Comparison of ENCODE assay signal across 9 cellular contexts in genomic region chr22:31754813-31755212, GRCh38. TPM values are rescaled to one million over a fixed set of nuclear protein-coding genes. Genes with fewer than 3 reads are reported as not detected.
A peak's percentile ranks its signal among the peaks of the same experiment; 100 is the strongest.
DNase-seq lines count a peak whose midpoint lies in the region; ATAC-seq, FAIRE-seq and TF ChIP-seq lines count a peak whose summit lies in the region.
"Had no signal": no experiment of that assay in that cellular context is flagged by ENCODE, and none has a peak within 500 bp of the region (broad histone marks: within the 10 kb centered on the region; RNA-seq: fewer than 3 reads in every experiment).

No MANE protein-coding gene starts in this region.

- no peaks in the 10 kb centered on the region for H3K9me3 ChIP-seq in OCI-LY3 (ENCODE audit: insufficient read depth, low read length)
- H3K9me3 ChIP-seq in endodermal cell (ENCODE audit: control insufficient read depth, low read length): no peaks in the 10 kb centered on the region
- no peaks in the 10 kb centered on the region for H3K9me3 ChIP-seq in osteoblast (ENCODE audit: low read depth, low read length)

- CTCF ChIA-PET in Calu3 (lab: Charles Lee): interaction anchor here (0.6 kb wide), 1 partner anchor 11 kb away, joined by 3 read pairs; no protein-coding TSS in a partner anchor

- intact Hi-C loops in Calu3 (cut with micrococcal nuclease; ENCODE audit: unreplicated experiment): loop anchor here (5.0 kb wide), 2 partner anchors 93 to 192 kb away; partner anchors contain the start of gene PISD

- H4K20me1 ChIP-seq in OCI-LY3 (ENCODE audit: insufficient read depth, low read length) (no peaks in the 10 kb centered on the region), osteoblast (ENCODE audit: insufficient read depth, low read length) (no peaks in the 10 kb centered on the region)

- no TSS peak for BruUV-seq in Calu3 (replicated peaks; lab: Mats Ljungman, UMichigan)

- H2AFZ ChIP-seq in OCI-LY3 (ENCODE audit: low read depth, low read length) (no peak overlapping the region), osteoblast (ENCODE audit: low read length) (peak overlapping the region; percentile 69)

- ATAC-seq in esophagus mucosa: no peak
- ATAC-seq in GM18868 (IDR thresholded peaks at IDR 0.05; ENCODE audit: unreplicated experiment): no peak

- TF ChIP-seq CTCF in Calu3 (IDR thresholded peaks at IDR 0.05; ENCODE audit: unreplicated experiment): no peak
- no peak for TF ChIP-seq CTCF in OCI-LY3 (IDR thresholded peaks at IDR 0.05; ENCODE audit: low read depth, low read length)
- TF ChIP-seq CTCF in endodermal cell (conservative IDR thresholded peaks at IDR 0.05): no peak
- no peak for TF ChIP-seq CTCF in osteoblast (IDR thresholded peaks at IDR 0.05; ENCODE audit: extremely low read depth, low read depth, low read length)

- H3K27ac ChIP-seq in OCI-LY3 (ENCODE audit: low read length): no peak overlapping the region
- H3K27ac ChIP-seq in endodermal cell (ENCODE audit: low read depth, low read length): no peak overlapping the region
- peak overlapping the region; percentile 91 for H3K27ac ChIP-seq in osteoblast (ENCODE audit: low read depth, low read length)

- 74 to 76% methylated on average over 6 of the region's 6 CpGs for WGBS in endodermal cell (ENCODE audit: insufficient coverage in 1 of 2, insufficient read length in 1 of 2), 2 experiments

- H3K36me3 Mint-ChIP-seq in Calu3 (ENCODE audit: insufficient read depth, unreplicated experiment): peaks cover 37% of the 10 kb centered on the region
- H3K36me3 Mint-ChIP-seq in endodermal cell (ENCODE audit: low read depth): peaks cover 9% of the 10 kb centered on the region

- H3K36me3 ChIP-seq in OCI-LY3 (replicated peaks; ENCODE audit: low read depth, low read length) (peaks cover 9% of the 10 kb centered on the region), endodermal cell (ENCODE audit: control insufficient read depth, insufficient read depth, low read length) (peaks cover 10% of the 10 kb centered on the region), osteoblast (ENCODE audit: insufficient read depth, low read length) (peaks cover 4% of the 10 kb centered on the region)

- peak overlapping the region; percentile 93 for H3K4me2 ChIP-seq in OCI-LY3 (ENCODE audit: low read length)
- H3K4me2 ChIP-seq in osteoblast (ENCODE audit: insufficient read depth, low read length): peak overlapping the region; percentile 95

- DNase-seq in Calu3 (no peak), endodermal cell (no peak), osteoblast (ENCODE audit: insufficient read length, low spot score, missing footprints) (no peak), SK-N-DZ (ENCODE audit: low spot score) (no peak), RCC 7860 (ENCODE audit: low spot score) (no peak)
- DNase-seq: RPMI8226 had no signal

- H3K27ac Mint-ChIP-seq in Calu3 (ENCODE audit: unreplicated experiment) (peak overlapping the region; percentile 92), endodermal cell (peak overlapping the region; percentile 80)

- H3K27me3 ChIP-seq in OCI-LY3 (ENCODE audit: low read depth, low read length): no peaks in the 10 kb centered on the region
- no peaks in the 10 kb centered on the region for H3K27me3 ChIP-seq in endodermal cell (ENCODE audit: control insufficient read depth, insufficient read depth, low read length, poor library complexity, severe bottlenecking)
- H3K27me3 ChIP-seq in osteoblast (ENCODE audit: insufficient read depth, low read length): no peaks in the 10 kb centered on the region

- H3K27me3 Mint-ChIP-seq in Calu3 (ENCODE audit: unreplicated experiment): no peaks in the 10 kb centered on the region
- no peaks in the 10 kb centered on the region for H3K27me3 Mint-ChIP-seq in endodermal cell (ENCODE audit: insufficient read depth)

- no peaks in the 10 kb centered on the region for H3K9me3 Mint-ChIP-seq in Calu3 (ENCODE audit: low read depth, unreplicated experiment)
- no peaks in the 10 kb centered on the region for H3K9me3 Mint-ChIP-seq in endodermal cell

- H3K4me3 ChIP-seq in OCI-LY3 (ENCODE audit: low read length): peak overlapping the region; percentile 92
- peak overlapping the region; percentile 100 for H3K4me3 ChIP-seq in endodermal cell (ENCODE audit: low read length)
- peak overlapping the region; percentile 76 for H3K4me3 ChIP-seq in osteoblast (ENCODE audit: insufficient read depth, low read length)

- H3K4me1 Mint-ChIP-seq in Calu3 (ENCODE audit: low read depth, unreplicated experiment) (peaks cover 27% of the 10 kb centered on the region), endodermal cell (peaks cover 26% of the 10 kb centered on the region)

- no peak for FAIRE-seq in RCC 7860 (lab: Jason Lieb, UNC)

- H3K79me2 ChIP-seq in OCI-LY3 (ENCODE audit: low read length) (peaks cover 16% of the 10 kb centered on the region), osteoblast (ENCODE audit: insufficient read depth, low read length) (peaks cover 11% of the 10 kb centered on the region)

- H3K4me1 ChIP-seq in OCI-LY3 (ENCODE audit: low read length) (peaks cover 26% of the 10 kb centered on the region), endodermal cell (ENCODE audit: control insufficient read depth, insufficient read depth, low read length) (peaks cover 6% of the 10 kb centered on the region), osteoblast (ENCODE audit: insufficient read depth, low read length) (peaks cover 29% of the 10 kb centered on the region)

- peak overlapping the region; percentile 84 for H3K4me3 Mint-ChIP-seq in Calu3 (ENCODE audit: low read depth, unreplicated experiment)
- H3K4me3 Mint-ChIP-seq in endodermal cell: peak overlapping the region; percentile 84

- H3K9ac ChIP-seq in OCI-LY3 (ENCODE audit: low read length): peak overlapping the region; percentile 95
- peak overlapping the region; percentile 72 for H3K9ac ChIP-seq in endodermal cell (ENCODE audit: extremely low read depth, low read length, poor library complexity, severe bottlenecking)

RNA-seq across cellular contexts. Expression of gene DEPDC5, which starts 1.0 kb away (rescaled TPM):
- 27.3 and 33.1 TPM in 2 replicates for total RNA-seq in Calu3 (2022)
- 10 to 100 TPM; 31.9 to 43.2 TPM for total RNA-seq in endodermal cell
- 12.8 TPM for polyA plus RNA-seq in endodermal cell (2013, experiment 1 of 2)
- 13.0 TPM for polyA plus RNA-seq in endodermal cell (2013, experiment 2 of 2)
- 15.2 and 18.0 TPM in 2 replicates for total RNA-seq in osteoblast
- polyA plus RNA-seq in SK-N-DZ (2014; cell fraction: cytosol; rRNA removed): 9.6 and 13.7 TPM in 2 replicates
- polyA plus RNA-seq in SK-N-DZ (2014; cell fraction: nucleus; rRNA removed): 14.5 and 30.6 TPM in 2 replicates
- 17.7 TPM for total RNA-seq in esophagus mucosa

RNA-seq across cellular contexts. Expression of gene PRR14L, which starts 4.9 kb away (rescaled TPM):
- total RNA-seq in Calu3 (2022) (56.3 and 60.5 TPM in 2 replicates), endodermal cell (100 to 1,000 TPM; 105 to 131 TPM), osteoblast (20.3 and 22.1 TPM in 2 replicates), esophagus mucosa (36.9 TPM)
- 15.2 TPM for polyA plus RNA-seq in endodermal cell (2013, experiment 1 of 2)
- polyA plus RNA-seq in endodermal cell (2013, experiment 2 of 2): 15.0 TPM
- 11.1 and 12.2 TPM in 2 replicates for polyA plus RNA-seq in SK-N-DZ (2014; cell fraction: cytosol; rRNA removed)
- 10.5 and 11.8 TPM in 2 replicates for polyA plus RNA-seq in SK-N-DZ (2014; cell fraction: nucleus; rRNA removed)
